ENCODE assay signal across 8 cellular contexts in the genomic region with DNA sequence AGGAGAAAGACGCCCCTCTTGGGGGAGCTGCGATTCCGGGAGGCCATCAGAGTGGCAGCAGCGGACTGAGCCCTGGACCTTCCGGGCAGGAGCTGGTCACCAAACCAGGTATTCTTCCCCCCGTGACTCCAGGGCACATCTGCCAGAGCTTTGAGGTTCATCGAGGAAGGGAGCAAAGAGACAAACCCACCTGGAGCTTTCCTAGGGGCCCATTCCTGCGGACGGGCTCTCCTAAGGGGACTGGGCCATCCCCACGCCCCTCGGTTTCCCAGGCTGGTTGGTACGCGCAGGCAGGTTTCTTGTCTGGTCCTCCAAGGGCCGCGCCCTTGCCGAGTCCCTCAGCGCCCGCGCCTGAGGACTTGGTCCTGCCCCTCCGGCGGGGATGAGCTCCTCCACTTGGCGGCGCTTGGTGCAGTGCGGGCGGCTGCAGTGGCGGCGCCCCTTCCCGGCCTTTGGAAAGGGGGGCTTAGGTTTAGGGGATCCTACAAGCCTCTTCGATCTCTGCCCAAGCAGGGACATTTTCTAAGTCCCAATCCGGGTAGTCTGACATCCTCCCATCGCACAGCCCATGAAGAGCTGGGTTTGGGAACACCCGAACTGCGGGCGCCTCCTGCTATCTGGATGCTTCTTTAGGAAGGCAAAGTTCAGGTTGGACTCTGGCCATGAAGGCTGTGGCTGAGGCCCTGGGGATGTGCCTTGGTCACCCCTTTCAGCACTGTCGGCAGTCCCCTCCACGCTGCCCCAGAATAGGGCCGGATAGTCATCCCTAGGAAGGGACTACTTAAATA. TPM values are rescaled to one million over a fixed set of nuclear protein-coding genes. Genes with fewer than 3 reads are reported as not detected.
DNase-seq lines count a peak whose midpoint lies in the region; ATAC-seq and TF ChIP-seq lines count a peak whose summit lies in the region.

No MANE protein-coding gene starts in this region.

- peak overlapping the region; percentile 90 for H3K9ac ChIP-seq in Loucy (ENCODE audit: low read depth, low read length, poor library complexity, severe bottlenecking)

- peaks cover 7% of the 10 kb centered on the region for H4K20me1 ChIP-seq in Loucy (ENCODE audit: insufficient read depth, low read length, poor library complexity, severe bottlenecking)

- H3K79me2 ChIP-seq in Loucy (ENCODE audit: insufficient read depth, low read length), result peaks cover 55% of the 10 kb centered on the region

- peak overlapping the region; percentile 97 for H3K4me3 ChIP-seq in Loucy (ENCODE audit: low read length, poor library complexity, severe bottlenecking)

- H3K27me3 Mint-ChIP-seq in nephron (ENCODE audit: low read depth), result peaks cover 12% of the 10 kb centered on the region

- H3K4me1 Mint-ChIP-seq in nephron, result peaks cover 33% of the 10 kb centered on the region

- no peaks in the 10 kb centered on the region for H3K9me2 ChIP-seq in Loucy (replicated peaks; ENCODE audit: low read depth, low read length)

- peak; percentile 5 for DNase-seq in NCI-H1105 (lab: John Stamatoyannopoulos, UW)
- DNase-seq in NCI-H1105 treated with DMSO at 0.1 percent for 48 hours (lab: John Stamatoyannopoulos, UW), result no peak
- peak; percentile 38 to 51 for DNase-seq in activated T-cell treated with anti-CD3 and anti-CD28 coated beads, Interleukin-2, amount 50 U/mL, for 48 hours
- DNase-seq in foreskin keratinocyte, result peak; percentile 14 to 48
- no peak for DNase-seq in dedifferentiated amniotic fluid mesenchymal stem cell (ENCODE audit: extremely low spot score)

- peak overlapping the region; percentile 39 for H3K27ac ChIP-seq in foreskin keratinocyte

- peak overlapping the region; percentile 94 for H2AFZ ChIP-seq in Loucy (ENCODE audit: low read length)

- peak overlapping the region in 1 of 3 experiments; percentile 36 for H3K27ac Mint-ChIP-seq in nephron

- H3K9me3 Mint-ChIP-seq in nephron, result no peaks in the 10 kb centered on the region

- H3K27me3 ChIP-seq in Loucy (ENCODE audit: insufficient read depth, low read length, poor library complexity, severe bottlenecking) (no peaks in the 10 kb centered on the region), foreskin keratinocyte (no peaks in the 10 kb centered on the region)

- H3K4me3 Mint-ChIP-seq in nephron, result peak overlapping the region; percentile 89 to 91 (median 89)

- peak; percentile 57 for TF ChIP-seq CTCF in Loucy (conservative IDR thresholded peaks at IDR 0.05; ENCODE audit: low read length)
- peak; percentile 56 for TF ChIP-seq CTCF in foreskin keratinocyte (conservative IDR thresholded peaks at IDR 0.05)
- TF ChIP-seq CTCF in nephron (IDR thresholded peaks at IDR 0.05; ENCODE audit: unreplicated experiment in 3 of 3), result peak; percentile 16 to 43 (median 16)

- peaks cover 7% of the 10 kb centered on the region for H3K36me3 Mint-ChIP-seq in nephron (ENCODE audit: low read depth)

- peaks cover 4% of the 10 kb centered on the region; the same call in 1 of the 2 replicates for H3F3A ChIP-seq in Loucy (ENCODE audit: low read depth)

- ATAC-seq in foreskin keratinocyte, result peak; percentile 54
- ATAC-seq in GM18502 (IDR thresholded peaks at IDR 0.05; ENCODE audit: poor library complexity, unreplicated experiment), result no peak

- H3K4me2 ChIP-seq in Loucy (ENCODE audit: low read depth, low read length, poor library complexity, severe bottlenecking), result peak overlapping the region; percentile 86

- H3K9me3 ChIP-seq in Loucy (ENCODE audit: insufficient read depth, low read depth, low read length), result no peaks in the 10 kb centered on the region

- H3K4me1 ChIP-seq in Loucy (ENCODE audit: insufficient read depth, low read length, poor library complexity, severe bottlenecking) (peaks cover 64% of the 10 kb centered on the region), foreskin keratinocyte (no peaks in the 10 kb centered on the region)

- no peaks in the 10 kb centered on the region for H3K36me3 ChIP-seq in Loucy (ENCODE audit: insufficient read depth, low read length)

RNA-seq across cellular contexts. Expression of gene STBD1, which starts 0.5 kb away (rescaled TPM):
- total RNA-seq in foreskin keratinocyte, result 2.5 and 3.2 TPM in 2 replicates
- 0.49 and 0.99 TPM in 2 replicates for polyA plus RNA-seq in foreskin keratinocyte

RNA-seq across cellular contexts. Expression of gene FAM47E, which starts 55.6 kb away (rescaled TPM):
- not detected in 2 replicates for total RNA-seq in foreskin keratinocyte
- 0.07 TPM in 1 of 2 replicates, not detected in the other for polyA plus RNA-seq in foreskin keratinocyte

Comparison
In these comparisons a context has a peak if more than half of its experiments do, and no peak if none do; other contexts are left out.
1. DNase-seq: peak in NCI-H1105 (single experiment), activated T-cell treated with anti-CD3 and anti-CD28 coated beads, Interleukin-2, amount 50 U/mL, for 48 hours (2 of 2) and foreskin keratinocyte (2 of 2); none in NCI-H1105 treated with DMSO at 0.1 percent for 48 hours (single experiment) and dedifferentiated amniotic fluid mesenchymal stem cell (single experiment).
2. Peak in every context shown above with its lines, with median percentiles within 50 percentile points of each other: CTCF ChIP-seq.